8 cellular contexts compared by ENCODE assay signal in the genomic region with DNA sequence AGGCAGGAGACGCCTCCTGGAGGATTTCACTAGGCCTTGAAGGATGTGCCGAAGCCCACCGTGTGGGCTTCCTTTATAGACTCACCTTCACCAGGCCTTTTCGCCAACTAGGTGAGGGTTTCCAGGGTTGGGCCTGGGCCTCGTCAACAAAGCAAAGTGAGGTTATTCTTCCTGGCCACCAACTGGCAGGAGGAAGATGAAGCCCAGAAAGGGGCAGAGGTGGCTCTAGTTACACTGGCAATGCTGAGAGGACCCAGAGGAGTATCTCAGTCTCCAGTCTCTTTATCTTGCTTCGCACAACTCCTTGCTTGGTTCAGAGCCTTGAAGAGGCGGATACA. TPM values are rescaled to one million over a fixed set of nuclear protein-coding genes. Genes with fewer than 3 reads are reported as not detected.
DNase-seq lines count a peak whose midpoint lies in the region; ATAC-seq and TF ChIP-seq lines count a peak whose summit lies in the region.

No MANE protein-coding gene starts in this region.

- H4K20me1 ChIP-seq in MM.1S (ENCODE audit: insufficient read depth, low read length), result peaks cover 6% of the 10 kb centered on the region; the same call in 1 of the 2 replicates

- DNase-seq in CD14-positive monocyte (ENCODE audit: low spot score) (no peak), MM.1S (no peak), Ammon's horn (ENCODE audit: low spot score) (no peak), HuH-7 (ENCODE audit: low spot score) (no peak), HK-2 (ENCODE audit: unreplicated experiment) (no peak)

- peak overlapping the region in 1 of 2 donors; percentile 98 for H3K4me3 Mint-ChIP-seq in CD14-positive monocyte
- H3K4me3 Mint-ChIP-seq in dendritic cell treated with granulocyte-macrophage colony-stimulating factor and Interleukin-4, amounts not matched to agents 40 ng/mL and 50 ng/mL, for 4 days, result peak overlapping the region; percentile 84

- H3K4me3 ChIP-seq in MM.1S (ENCODE audit: low read length) (no peak overlapping the region; the same call in 1 of the 2 replicates), neuron (ENCODE audit: low read length) (peak overlapping the region; percentile 58)

- H3K79me2 ChIP-seq in MM.1S (ENCODE audit: low read length), result peaks cover 44% of the 10 kb centered on the region

- H3K4me1 ChIP-seq in MM.1S (ENCODE audit: low read length) (peaks cover 34% of the 10 kb centered on the region), neuron (ENCODE audit: insufficient read depth, low read length) (peaks cover 9% of the 10 kb centered on the region)

- H3K27ac Mint-ChIP-seq in CD14-positive monocyte, result peak overlapping the region in 6 of 7 donors; percentile 56 to 99 (median 72)
- peak overlapping the region; percentile 86 for H3K27ac Mint-ChIP-seq in dendritic cell treated with granulocyte-macrophage colony-stimulating factor and Interleukin-4, amounts not matched to agents 40 ng/mL and 50 ng/mL, for 4 days

- H2AFZ ChIP-seq in MM.1S (ENCODE audit: low read length), result peak overlapping the region; percentile 75
- H2AFZ ChIP-seq in neuron (ENCODE audit: low read depth, low read length), result peak overlapping the region; percentile 56

- H3K9me3 ChIP-seq in MM.1S (replicated peaks; ENCODE audit: insufficient read depth, low read length) (no peaks in the 10 kb centered on the region), neuron (ENCODE audit: low read length) (no peaks in the 10 kb centered on the region)

- intact Hi-C loops in CD14-positive monocyte (cut with micrococcal nuclease), result no loop called here
- intact Hi-C loops in dendritic cell treated with granulocyte-macrophage colony-stimulating factor and Interleukin-4, amounts not matched to agents 40 ng/mL and 50 ng/mL, for 4 days (cut with micrococcal nuclease), result loop anchor here (1.0 kb wide), 1 partner anchor 18 kb away; no protein-coding TSS in a partner anchor

- peaks cover 58% of the 10 kb centered on the region for H3K4me1 Mint-ChIP-seq in CD14-positive monocyte
- peaks cover 55% of the 10 kb centered on the region for H3K4me1 Mint-ChIP-seq in dendritic cell treated with granulocyte-macrophage colony-stimulating factor and Interleukin-4, amounts not matched to agents 40 ng/mL and 50 ng/mL, for 4 days (ENCODE audit: low read depth)

- no peaks in the 10 kb centered on the region for H3K9me2 ChIP-seq in MM.1S (replicated peaks; ENCODE audit: insufficient read depth, low read length)

- H3K27me3 ChIP-seq in MM.1S (replicated peaks; ENCODE audit: insufficient read depth, low read length) (no peaks in the 10 kb centered on the region), neuron (ENCODE audit: insufficient read depth, low read length) (no peaks in the 10 kb centered on the region)

- H3K9me3 Mint-ChIP-seq in CD14-positive monocyte, result no peaks in the 10 kb centered on the region
- H3K9me3 Mint-ChIP-seq in dendritic cell treated with granulocyte-macrophage colony-stimulating factor and Interleukin-4, amounts not matched to agents 40 ng/mL and 50 ng/mL, for 4 days, result no peaks in the 10 kb centered on the region

- H3F3A ChIP-seq in MM.1S (ENCODE audit: insufficient read depth, low read length), result peaks cover 9% of the 10 kb centered on the region; the same call in 1 of the 2 replicates

- no peaks in the 10 kb centered on the region for H3K36me3 ChIP-seq in MM.1S (replicated peaks; ENCODE audit: insufficient read depth, low read length)
- H3K36me3 ChIP-seq in neuron (ENCODE audit: insufficient read depth, low read length), result no peaks in the 10 kb centered on the region

- H3K36me3 Mint-ChIP-seq in CD14-positive monocyte, result peaks cover 26 to 31% of the 10 kb centered on the region in 2 donors
- H3K36me3 Mint-ChIP-seq in dendritic cell treated with granulocyte-macrophage colony-stimulating factor and Interleukin-4, amounts not matched to agents 40 ng/mL and 50 ng/mL, for 4 days (ENCODE audit: low read depth), result peaks cover 43% of the 10 kb centered on the region

- no peak for ATAC-seq in GM21737 (IDR thresholded peaks at IDR 0.05; ENCODE audit: unreplicated experiment)

- peaks cover 0 to 6% (median 2%) of the 10 kb centered on the region in 3 donors for H3K27me3 Mint-ChIP-seq in CD14-positive monocyte (ENCODE audit: low read depth in 3 of 3)
- peaks cover 9% of the 10 kb centered on the region for H3K27me3 Mint-ChIP-seq in dendritic cell treated with granulocyte-macrophage colony-stimulating factor and Interleukin-4, amounts not matched to agents 40 ng/mL and 50 ng/mL, for 4 days

- peak overlapping the region; percentile 50 for H3K4me2 ChIP-seq in MM.1S (ENCODE audit: low read depth, low read length)

- H3K27ac ChIP-seq in MM.1S (ENCODE audit: low read length), result peak overlapping the region; percentile 5; the same call in 1 of the 2 replicates

- H3K9ac ChIP-seq in MM.1S (ENCODE audit: low read length), result peak overlapping the region; percentile 32; the same call in 1 of the 2 replicates

- no peak for TF ChIP-seq CTCF in CD14-positive monocyte (IDR thresholded peaks at IDR 0.05)
- TF ChIP-seq CTCF in MM.1S (IDR thresholded peaks at IDR 0.05; ENCODE audit: low read length), result no peak

RNA-seq across cellular contexts. Expression of gene RELT, which starts 0.4 kb away (rescaled TPM):
- 10 to 100 TPM; 16.4 to 27.3 TPM for polyA plus RNA-seq in CD14-positive monocyte
